10 cellular contexts compared by ENCODE assay signal in genomic region chr10:11255796-11256444, GRCh38.
DNase-seq lines count a peak whose midpoint lies in the region; ATAC-seq and TF ChIP-seq lines count a peak whose summit lies in the region.
"Had no signal": no experiment of that assay in that cellular context is flagged by ENCODE, and none has a peak within 500 bp of the region (broad histone marks: within the 10 kb centered on the region; RNA-seq: fewer than 3 reads in every experiment).

No MANE protein-coding gene starts in this region.

- DNase-seq in activated T-cell treated with anti-CD3 and anti-CD28 coated beads, Interleukin-2, amount 50 U/mL, for 72 hours: no peak
- no peak for DNase-seq in activated T-cell treated with anti-CD3 and anti-CD28 coated beads, Interleukin-2, amount 50 U/mL, for 4 hours
- no peak for DNase-seq in stimulated activated naive CD8-positive, alpha-beta T cell treated with anti-CD3 and anti-CD28 coated beads, Interleukin-15, amount 100 ng/mL, for 72 hours
- DNase-seq in GM13977 (ENCODE audit: low spot score) (no peak), HCEC 1CT (no peak)
- DNase-seq: BE2C, NCI-H2227 treated with DMSO at 0.1 percent for 48 hours had no signal

- TF ChIP-seq CTCF in GM13977 (IDR thresholded peaks at IDR 0.05; ENCODE audit: extremely low read depth, insufficient read depth, missing control alignments): no peak

- peak; percentile 8 to 26 for ATAC-seq in activated T-cell treated with anti-CD3 and anti-CD28 coated beads, Interleukin-2, amount 50 U/mL, for 72 hours (replicated peaks in 1 of 2)
- ATAC-seq in activated T-cell treated with anti-CD3 and anti-CD28 coated beads, Interleukin-2, amount 50 U/mL, for 4 hours: no peak
- ATAC-seq in HG03521 (IDR thresholded peaks at IDR 0.05; ENCODE audit: unreplicated experiment) (peak; percentile 59), HG03432 (IDR thresholded peaks at IDR 0.05; ENCODE audit: unreplicated experiment) (no peak)
- ATAC-seq in stimulated activated naive CD8-positive, alpha-beta T cell treated with anti-CD3 and anti-CD28 coated beads, Interleukin-15, amount 100 ng/mL, for 72 hours: no peak

- H3K27ac Mint-ChIP-seq in activated T-cell treated with anti-CD3 and anti-CD28 coated beads, Interleukin-2, amount 50 U/mL, for 72 hours: peak overlapping the region; percentile 80
- H3K27ac Mint-ChIP-seq in activated naive CD8-positive, alpha-beta T cell: peak overlapping the region; percentile 62
- peak overlapping the region; percentile 76 to 89 for H3K27ac Mint-ChIP-seq in stimulated activated naive CD8-positive, alpha-beta T cell treated with anti-CD3 and anti-CD28 coated beads, Interleukin-15, amount 100 ng/mL, for 72 hours

- in situ Hi-C loops in GM13977 (cut with MboI; ENCODE audit: low pct_unique_long_range_greater_than_20kb, low sequenced_read_pairs, unreplicated experiment): no loop called here

- peaks cover 5 to 29% of the 10 kb centered on the region in 2 donors for H3K36me3 Mint-ChIP-seq in activated T-cell treated with anti-CD3 and anti-CD28 coated beads, Interleukin-2, amount 50 U/mL, for 72 hours (ENCODE audit: insufficient read depth in 2 of 2)
- H3K36me3 Mint-ChIP-seq in activated T-cell treated with anti-CD3 and anti-CD28 coated beads, Interleukin-2, amount 50 U/mL, for 4 hours (ENCODE audit: insufficient read depth): peaks cover 39% of the 10 kb centered on the region
- H3K36me3 Mint-ChIP-seq in activated naive CD8-positive, alpha-beta T cell: peaks cover 10% of the 10 kb centered on the region

- H3K27me3 Mint-ChIP-seq in activated T-cell treated with anti-CD3 and anti-CD28 coated beads, Interleukin-2, amount 50 U/mL, for 72 hours (ENCODE audit: low read depth): no peaks in the 10 kb centered on the region
- no peaks in the 10 kb centered on the region for H3K27me3 Mint-ChIP-seq in activated T-cell treated with anti-CD3 and anti-CD28 coated beads, Interleukin-2, amount 50 U/mL, for 4 hours (ENCODE audit: low read depth)
- no peaks in the 10 kb centered on the region for H3K27me3 Mint-ChIP-seq in activated naive CD8-positive, alpha-beta T cell
- no peaks in the 10 kb centered on the region for H3K27me3 Mint-ChIP-seq in stimulated activated naive CD8-positive, alpha-beta T cell treated with anti-CD3 and anti-CD28 coated beads, Interleukin-15, amount 100 ng/mL, for 72 hours

- H3K9me3 Mint-ChIP-seq in activated T-cell treated with anti-CD3 and anti-CD28 coated beads, Interleukin-2, amount 50 U/mL, for 72 hours: no peaks in the 10 kb centered on the region
- H3K9me3 Mint-ChIP-seq in activated T-cell treated with anti-CD3 and anti-CD28 coated beads, Interleukin-2, amount 50 U/mL, for 4 hours: no peaks in the 10 kb centered on the region
- H3K9me3 Mint-ChIP-seq in activated naive CD8-positive, alpha-beta T cell (ENCODE audit: low read depth): no peaks in the 10 kb centered on the region
- H3K9me3 Mint-ChIP-seq in stimulated activated naive CD8-positive, alpha-beta T cell treated with anti-CD3 and anti-CD28 coated beads, Interleukin-15, amount 100 ng/mL, for 72 hours: no peaks in the 10 kb centered on the region

- no peak overlapping the region for H3K4me3 Mint-ChIP-seq in activated T-cell treated with anti-CD3 and anti-CD28 coated beads, Interleukin-2, amount 50 U/mL, for 72 hours
- no peak overlapping the region for H3K4me3 Mint-ChIP-seq in activated T-cell treated with anti-CD3 and anti-CD28 coated beads, Interleukin-2, amount 50 U/mL, for 4 hours
- H3K4me3 Mint-ChIP-seq in activated naive CD8-positive, alpha-beta T cell: no peak overlapping the region
- no peak overlapping the region for H3K4me3 Mint-ChIP-seq in stimulated activated naive CD8-positive, alpha-beta T cell treated with anti-CD3 and anti-CD28 coated beads, Interleukin-15, amount 100 ng/mL, for 72 hours

- peaks cover 64% of the 10 kb centered on the region for H3K4me1 Mint-ChIP-seq in activated T-cell treated with anti-CD3 and anti-CD28 coated beads, Interleukin-2, amount 50 U/mL, for 72 hours (ENCODE audit: low read depth)
- peaks cover 52% of the 10 kb centered on the region for H3K4me1 Mint-ChIP-seq in activated T-cell treated with anti-CD3 and anti-CD28 coated beads, Interleukin-2, amount 50 U/mL, for 4 hours (ENCODE audit: low read depth)
- H3K4me1 Mint-ChIP-seq in activated naive CD8-positive, alpha-beta T cell (ENCODE audit: low read depth): peaks cover 62% of the 10 kb centered on the region
- peaks cover 76% of the 10 kb centered on the region for H3K4me1 Mint-ChIP-seq in stimulated activated naive CD8-positive, alpha-beta T cell treated with anti-CD3 and anti-CD28 coated beads, Interleukin-15, amount 100 ng/mL, for 72 hours

Comparison
In these comparisons a context has a peak if more than half of its experiments do, and no peak if none do; other contexts are left out.
1. ATAC-seq: peak in activated T-cell treated with anti-CD3 and anti-CD28 coated beads, Interleukin-2, amount 50 U/mL, for 72 hours (2 of 2) and HG03521 (single experiment); none in activated T-cell treated with anti-CD3 and anti-CD28 coated beads, Interleukin-2, amount 50 U/mL, for 4 hours (0 of 2), stimulated activated naive CD8-positive, alpha-beta T cell treated with anti-CD3 and anti-CD28 coated beads, Interleukin-15, amount 100 ng/mL, for 72 hours (single experiment) and HG03432 (single experiment).
2. Peak in every context shown above with its lines, with median percentiles within 50 percentile points of each other: H3K27ac Mint-ChIP-seq.